In genomic region chr1:163414778-163415177, GRCh38 we compare ENCODE assay signal across 14 cellular contexts.
DNase-seq lines count a peak whose midpoint lies in the region; ATAC-seq and TF ChIP-seq lines count a peak whose summit lies in the region.
"Had no signal": no experiment of that assay in that cellular context is flagged by ENCODE, and none has a peak within 500 bp of the region (broad histone marks: within the 10 kb centered on the region; RNA-seq: fewer than 3 reads in every experiment).

No MANE protein-coding gene starts in this region.

- H3K4me3 Mint-ChIP-seq in WTC11: no peak overlapping the region
- H3K4me3 Mint-ChIP-seq in T-helper 2 cell treated with Interferon-gamma antibody and Interleukin-4, amounts not matched to agents 5 μg/mL and 100 μg/mL, for 36 hours: no peak overlapping the region

- ATAC-seq in GM18858 (IDR thresholded peaks at IDR 0.05; ENCODE audit: unreplicated experiment) (peak; percentile 93), GM21526 (IDR thresholded peaks at IDR 0.05; ENCODE audit: low FRiP score, unreplicated experiment) (peak; percentile 91), HG03064 (IDR thresholded peaks at IDR 0.05; ENCODE audit: low read depth, unreplicated experiment) (peak; percentile 87), WTC11 (no peak), body of pancreas (no peak)

- H3K4me1 Mint-ChIP-seq in WTC11: peaks cover 24% of the 10 kb centered on the region
- peaks cover 2% of the 10 kb centered on the region for H3K4me1 Mint-ChIP-seq in T-helper 2 cell treated with Interferon-gamma antibody and Interleukin-4, amounts not matched to agents 5 μg/mL and 100 μg/mL, for 36 hours (ENCODE audit: low read depth)

- no peaks in the 10 kb centered on the region for H3K36me3 Mint-ChIP-seq in WTC11
- no peaks in the 10 kb centered on the region for H3K36me3 Mint-ChIP-seq in T-helper 2 cell treated with Interferon-gamma antibody and Interleukin-4, amounts not matched to agents 5 μg/mL and 100 μg/mL, for 36 hours (ENCODE audit: low read depth)

- DNase-seq in NCI-H526 treated with DMSO at 0.1 percent for 48 hours (lab: John Stamatoyannopoulos, UW) (peak; percentile 96), WTC11 (ENCODE audit: low spot score) (no peak), erythroblast (lab: John Stamatoyannopoulos, UW) (no peak), body of pancreas (no peak)
- no peak for DNase-seq in T-helper 2 cell treated with Interferon-gamma antibody and Interleukin-4, amounts not matched to agents 5 μg/mL and 100 μg/mL, for 36 hours (ENCODE audit: low spot score)
- DNase-seq: activated CD8-positive, alpha-beta memory T cell treated with anti-CD3 and anti-CD28 coated beads, Interleukin-2, amount 50 U/mL, for 4 hours; C1 segment of cervical spinal cord; effector memory CD4-positive, alpha-beta T cell; NCI-H146; nucleus accumbens; stimulated activated naive CD4-positive, alpha-beta T cell treated with Interleukin-2 at 50 U/mL for 16 hours had no signal

- H3K4me1 ChIP-seq in body of pancreas: no peaks in the 10 kb centered on the region

- no peaks in the 10 kb centered on the region for H3K27me3 ChIP-seq in body of pancreas

- POLR2A ChIA-PET in WTC11 (lab: Charles Lee): no interaction called here

- TF ChIP-seq POLR2A in erythroblast (IDR thresholded peaks at IDR 0.05; ENCODE audit: low read length): no peak
- TF ChIP-seq POLR2A in body of pancreas (IDR thresholded peaks at IDR 0.05): no peak

- CTCF ChIA-PET in WTC11 (lab: Charles Lee): interaction anchor here (1.0 kb wide), 1 partner anchor 29 kb away, joined by 3 read pairs; no protein-coding TSS in a partner anchor

- H3K27ac Mint-ChIP-seq in WTC11: no peak overlapping the region
- no peak overlapping the region for H3K27ac Mint-ChIP-seq in T-helper 2 cell treated with Interferon-gamma antibody and Interleukin-4, amounts not matched to agents 5 μg/mL and 100 μg/mL, for 36 hours

- no peaks in the 10 kb centered on the region for H3K36me3 ChIP-seq in body of pancreas (replicated peaks in 1 of 2; ENCODE audit: insufficient read depth in 1 of 2, low read depth in 2 of 2)

- no peak overlapping the region for H3K4me3 ChIP-seq in body of pancreas

- no peak overlapping the region for H3K27ac ChIP-seq in body of pancreas

- no peaks in the 10 kb centered on the region; the same call in 1 of the 2 replicates for H3K27me3 Mint-ChIP-seq in WTC11 (ENCODE audit: low read depth)
- no peaks in the 10 kb centered on the region for H3K27me3 Mint-ChIP-seq in T-helper 2 cell treated with Interferon-gamma antibody and Interleukin-4, amounts not matched to agents 5 μg/mL and 100 μg/mL, for 36 hours (ENCODE audit: low read depth)

- H3K9me3 Mint-ChIP-seq in WTC11: no peaks in the 10 kb centered on the region
- no peaks in the 10 kb centered on the region for H3K9me3 Mint-ChIP-seq in T-helper 2 cell treated with Interferon-gamma antibody and Interleukin-4, amounts not matched to agents 5 μg/mL and 100 μg/mL, for 36 hours

- H3K9me3 ChIP-seq in body of pancreas: no peaks in the 10 kb centered on the region

- WGBS in body of pancreas, 2 donors: 57 to 74% methylated on average over 3 of the region's 3 CpGs

- no peak for TF ChIP-seq CTCF in WTC11 (IDR thresholded peaks at IDR 0.05)
- no peak for TF ChIP-seq CTCF in body of pancreas (IDR thresholded peaks at IDR 0.05)

- intact Hi-C loops in body of pancreas (cut with DNase I): no loop called here

TF ChIP-seq in WTC11, 78 proteins besides CTCF, POLR2A, EP300 and RAD21:
- TF ChIP-seq SP1 (CRISPR knock-in tag; conservative IDR thresholded peaks at IDR 0.05) (no peak), GABPB1 (CRISPR knock-in tag; IDR thresholded peaks at IDR 0.05) (no peak), AR (CRISPR knock-in tag; IDR thresholded peaks at IDR 0.05) (no peak)
- TF ChIP-seq, protein P1, sequence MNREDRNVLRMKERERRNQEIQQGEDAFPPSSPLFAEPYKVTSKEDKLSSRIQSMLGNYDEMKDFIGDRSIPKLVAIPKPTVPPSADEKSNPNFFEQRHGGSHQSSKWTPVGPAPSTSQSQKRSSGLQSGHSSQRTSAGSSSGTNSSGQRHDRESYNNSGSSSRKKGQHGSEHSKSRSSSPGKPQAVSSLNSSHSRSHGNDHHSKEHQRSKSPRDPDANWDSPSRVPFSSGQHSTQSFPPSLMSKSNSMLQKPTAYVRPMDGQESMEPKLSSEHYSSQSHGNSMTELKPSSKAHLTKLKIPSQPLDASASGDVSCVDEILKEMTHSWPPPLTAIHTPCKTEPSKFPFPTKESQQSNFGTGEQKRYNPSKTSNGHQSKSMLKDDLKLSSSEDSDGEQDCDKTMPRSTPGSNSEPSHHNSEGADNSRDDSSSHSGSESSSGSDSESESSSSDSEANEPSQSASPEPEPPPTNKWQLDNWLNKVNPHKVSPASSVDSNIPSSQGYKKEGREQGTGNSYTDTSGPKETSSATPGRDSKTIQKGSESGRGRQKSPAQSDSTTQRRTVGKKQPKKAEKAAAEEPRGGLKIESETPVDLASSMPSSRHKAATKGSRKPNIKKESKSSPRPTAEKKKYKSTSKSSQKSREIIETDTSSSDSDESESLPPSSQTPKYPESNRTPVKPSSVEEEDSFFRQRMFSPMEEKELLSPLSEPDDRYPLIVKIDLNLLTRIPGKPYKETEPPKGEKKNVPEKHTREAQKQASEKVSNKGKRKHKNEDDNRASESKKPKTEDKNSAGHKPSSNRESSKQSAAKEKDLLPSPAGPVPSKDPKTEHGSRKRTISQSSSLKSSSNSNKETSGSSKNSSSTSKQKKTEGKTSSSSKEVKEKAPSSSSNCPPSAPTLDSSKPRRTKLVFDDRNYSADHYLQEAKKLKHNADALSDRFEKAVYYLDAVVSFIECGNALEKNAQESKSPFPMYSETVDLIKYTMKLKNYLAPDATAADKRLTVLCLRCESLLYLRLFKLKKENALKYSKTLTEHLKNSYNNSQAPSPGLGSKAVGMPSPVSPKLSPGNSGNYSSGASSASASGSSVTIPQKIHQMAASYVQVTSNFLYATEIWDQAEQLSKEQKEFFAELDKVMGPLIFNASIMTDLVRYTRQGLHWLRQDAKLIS (CRISPR knock-in tag; IDR thresholded peaks at IDR 0.05; ENCODE audit: borderline replicate concordance): no peak

Comparison
In these comparisons a context has a peak if more than half of its experiments do, and no peak if none do; other contexts are left out.
1. ATAC-seq: peak in GM18858 (single experiment), GM21526 (single experiment) and HG03064 (single experiment); none in WTC11 (single experiment) and body of pancreas (single experiment).